19 cellular contexts compared by ENCODE assay signal in genomic region chr10:122647383-122647968, GRCh38. TPM values are rescaled to one million over a fixed set of nuclear protein-coding genes. Genes with fewer than 3 reads are reported as not detected.
DNase-seq lines count a peak whose midpoint lies in the region; ATAC-seq, FAIRE-seq and TF ChIP-seq lines count a peak whose summit lies in the region.
"Had no signal": no experiment of that assay in that cellular context is flagged by ENCODE, and none has a peak within 500 bp of the region (broad histone marks: within the 10 kb centered on the region; RNA-seq: fewer than 3 reads in every experiment).

No MANE protein-coding gene starts in this region.

- H3K27me3 Mint-ChIP-seq in endodermal cell (ENCODE audit: insufficient read depth) (peaks cover 55% of the 10 kb centered on the region), osteocyte (ENCODE audit: unreplicated experiment) (peaks cover 16% of the 10 kb centered on the region)

- H3K4me1 ChIP-seq in K562 (replicated peaks in 1 of 2; ENCODE audit: control insufficient read depth in 2 of 2, insufficient read depth in 2 of 2, low read length in 2 of 2) (no peaks in the 10 kb centered on the region; a peak in 2 of 5 replicates), endodermal cell (ENCODE audit: control insufficient read depth, insufficient read depth, low read length) (no peaks in the 10 kb centered on the region), trophoblast cell (ENCODE audit: control insufficient read depth in 1 of 2, insufficient read depth in 2 of 2, low read length in 2 of 2) (no peaks in the 10 kb centered on the region)
- H3K4me1 ChIP-seq: A549, BE2C had no signal

- no peak overlapping the region for H2BK12ac ChIP-seq in trophoblast cell (ENCODE audit: low read length)

- no peak overlapping the region for H2BK120ac ChIP-seq in trophoblast cell (ENCODE audit: insufficient read depth, low read length, poor library complexity)

- H3K4me3 ChIP-seq in K562, result no peak overlapping the region
- H3K4me3 ChIP-seq in endodermal cell (ENCODE audit: low read length), result no peak overlapping the region
- H3K4me3 ChIP-seq in trophoblast cell (ENCODE audit: low read depth, low read length), result no peak overlapping the region
- H3K4me3 ChIP-seq: A549, GM23248 had no signal

- intact Hi-C loops in K562 (cut with micrococcal nuclease), result no loop called here

- H3K4me2 ChIP-seq in K562 (ENCODE audit: insufficient read depth, low read length) (no peak overlapping the region), trophoblast cell (ENCODE audit: low read length) (no peak overlapping the region)
- H3K4me2 ChIP-seq: A549 had no signal

- H3K23ac ChIP-seq in trophoblast cell (ENCODE audit: low read length), result no peak overlapping the region

- H3K4me3 Mint-ChIP-seq in endodermal cell, result no peak overlapping the region
- H3K4me3 Mint-ChIP-seq in osteocyte (ENCODE audit: unreplicated experiment), result no peak overlapping the region
- H3K4me3 Mint-ChIP-seq: CD4-positive, alpha-beta memory T cell had no signal

- H3K9ac ChIP-seq in K562 (ENCODE audit: insufficient read depth in 1 of 2, low read depth in 2 of 2, low read length in 2 of 2) (no peak overlapping the region), endodermal cell (ENCODE audit: extremely low read depth, low read length, poor library complexity, severe bottlenecking) (no peak overlapping the region), trophoblast cell (ENCODE audit: low read length) (no peak overlapping the region)
- H3K9ac ChIP-seq: GM23248 had no signal

- H3K79me2 ChIP-seq in K562 (ENCODE audit: control insufficient read depth, insufficient read depth, low read length) (no peaks in the 10 kb centered on the region), trophoblast cell (ENCODE audit: control insufficient read depth, insufficient read depth, low read length, poor library complexity) (no peaks in the 10 kb centered on the region)

- H3K27ac Mint-ChIP-seq in endodermal cell, result no peak overlapping the region
- no peak overlapping the region for H3K27ac Mint-ChIP-seq in osteocyte (ENCODE audit: unreplicated experiment)
- H3K27ac Mint-ChIP-seq: CD4-positive, alpha-beta memory T cell had no signal

- H3K9me3 ChIP-seq in K562 (replicated peaks; ENCODE audit: control insufficient read depth, insufficient read depth, low read depth, low read length) (no peaks in the 10 kb centered on the region), endodermal cell (ENCODE audit: control insufficient read depth, low read length) (peaks cover 6% of the 10 kb centered on the region), trophoblast cell (ENCODE audit: insufficient read depth, low read depth, low read length) (peaks cover 1% of the 10 kb centered on the region)
- H3K9me3 ChIP-seq: A549, BE2C had no signal

- CTCF ChIA-PET in K562 (lab: Yijun Ruan, JAX; ENCODE audit: low intra/inter-chr PET ratio), result no interaction called here

- H3K79me1 ChIP-seq in trophoblast cell (ENCODE audit: low read length), result no peaks in the 10 kb centered on the region

- no peak overlapping the region for H3K14ac ChIP-seq in trophoblast cell (ENCODE audit: low read length)

- DNase-seq in K562 (ENCODE audit: extremely low read depth in 1 of 4, low spot score in 3 of 4) (peak in 2 of 4 experiments; percentile 32 to 48), endodermal cell (peak; percentile 22), osteocyte (ENCODE audit: extremely low spot score, unreplicated experiment) (peak; percentile 53), ureter (ENCODE audit: low spot score) (peak; percentile 23), trophoblast cell (no peak), DMS 273 treated with DMSO at 0.1 percent for 48 hours (lab: John Stamatoyannopoulos, UW) (no peak)
- DNase-seq: BE2C; CD4-positive, alpha-beta memory T cell; DMS153; DMS79 treated with DMSO at 0.1 percent for 48 hours; EL had no signal

- no peaks in the 10 kb centered on the region for H3K36me3 ChIP-seq in K562 (ENCODE audit: control insufficient read depth, insufficient read depth, low read length)
- no peaks in the 10 kb centered on the region for H3K36me3 ChIP-seq in endodermal cell (ENCODE audit: control insufficient read depth, insufficient read depth, low read length)
- H3K36me3 ChIP-seq in trophoblast cell (ENCODE audit: control insufficient read depth in 1 of 2, insufficient read depth in 2 of 2, low read length in 2 of 2), result no peaks in the 10 kb centered on the region
- H3K36me3 ChIP-seq: BE2C had no signal

- H3K18ac ChIP-seq in trophoblast cell (ENCODE audit: low read length), result no peak overlapping the region

- H3K36me3 Mint-ChIP-seq in endodermal cell (ENCODE audit: low read depth) (no peaks in the 10 kb centered on the region), osteocyte (ENCODE audit: unreplicated experiment) (no peaks in the 10 kb centered on the region)
- H3K36me3 Mint-ChIP-seq: CD4-positive, alpha-beta memory T cell had no signal

- H4K91ac ChIP-seq in trophoblast cell (ENCODE audit: low read depth, low read length), result no peak overlapping the region

- H3K27ac ChIP-seq in K562 (ENCODE audit: extremely low read depth, low read depth, low read length) (no peak overlapping the region), endodermal cell (ENCODE audit: low read depth, low read length) (no peak overlapping the region), trophoblast cell (ENCODE audit: low read depth, low read length) (no peak overlapping the region)
- H3K27ac ChIP-seq: A549, C4-2B, GM23248, HL-60 had no signal

- TF ChIP-seq EP300 in K562 (IDR thresholded peaks at IDR 0.05; ENCODE audit: low read length), result no peak; the same call in 1 of the 2 replicates

- no peaks in the 10 kb centered on the region for H4K20me1 ChIP-seq in K562 (replicated peaks; ENCODE audit: control insufficient read depth, insufficient read depth, low read length)

- no peak for FAIRE-seq in K562 (lab: Jason Lieb, UNC)
- FAIRE-seq: A549, G401.6, GM12891, H54 had no signal

- no peak overlapping the region for H2AK5ac ChIP-seq in trophoblast cell (ENCODE audit: low read length)

- H3K4me1 Mint-ChIP-seq in endodermal cell (no peaks in the 10 kb centered on the region), osteocyte (ENCODE audit: unreplicated experiment) (no peaks in the 10 kb centered on the region)
- H3K4me1 Mint-ChIP-seq: CD4-positive, alpha-beta memory T cell had no signal

- no peak overlapping the region for H4K8ac ChIP-seq in trophoblast cell (ENCODE audit: low read depth, low read length)

- H3K4ac ChIP-seq in trophoblast cell (ENCODE audit: low read depth, low read length), result no peak overlapping the region

- no peak for TF ChIP-seq RAD21 in K562 (CRISPR knock-in tag; conservative IDR thresholded peaks at IDR 0.05 in 1 of 2, IDR thresholded peaks at IDR 0.05 in 1 of 2)

- H2BK5ac ChIP-seq in trophoblast cell (ENCODE audit: low read depth, low read length, poor library complexity), result no peak overlapping the region

- in situ Hi-C loops in K562 (cut with MboI), result no loop called here

- H2AFZ ChIP-seq in K562 (ENCODE audit: low read depth, low read length) (no peak overlapping the region), trophoblast cell (ENCODE audit: insufficient read depth, low read length, poor library complexity) (no peak overlapping the region)
- H2AFZ ChIP-seq: GM23248 had no signal

- no peak for TF ChIP-seq POLR2A in K562 (conservative IDR thresholded peaks at IDR 0.05)

- H3K27me3 ChIP-seq in K562 (ENCODE audit: control insufficient read depth in 2 of 2, insufficient read depth in 2 of 2, low read length in 2 of 2) (no peaks in the 10 kb centered on the region; a peak in 1 of 5 replicates), endodermal cell (ENCODE audit: control insufficient read depth, insufficient read depth, low read length, poor library complexity, severe bottlenecking) (peaks cover 51% of the 10 kb centered on the region), trophoblast cell (ENCODE audit: insufficient read depth, low read length) (no peaks in the 10 kb centered on the region)

- peak; percentile 68 for ATAC-seq in K562

- H3K9me3 Mint-ChIP-seq in endodermal cell, result no peaks in the 10 kb centered on the region
- no peaks in the 10 kb centered on the region for H3K9me3 Mint-ChIP-seq in osteocyte (ENCODE audit: unreplicated experiment)

- POLR2A ChIA-PET in K562 (lab: Yijun Ruan, JAX), result no interaction called here

- H4K12ac ChIP-seq in trophoblast cell (ENCODE audit: low read depth, low read length), result no peak overlapping the region

- H3K9me1 ChIP-seq in K562 (ENCODE audit: control insufficient read depth, insufficient read depth, low read length), result no peaks in the 10 kb centered on the region

- WGBS in K562 (ENCODE audit: insufficient coverage, low coverage, missing lambda C conversion rate), result 0% methylated on average over 3 of the region's 3 CpGs
- 92 to 93% methylated on average over 3 of the region's 3 CpGs for WGBS in endodermal cell (ENCODE audit: insufficient coverage in 1 of 2, insufficient read length in 1 of 2), 2 experiments
- no CpG with 5 or more reads among the region's 3 CpGs for WGBS in trophoblast cell (ENCODE audit: extremely low coverage, insufficient coverage, insufficient read length)

- TF ChIP-seq CTCF in K562 (IDR thresholded peaks at IDR 0.05 in 2 of 3, conservative IDR thresholded peaks at IDR 0.05 in 1 of 3; ENCODE audit: insufficient read depth in 2 of 3, low read depth in 1 of 3, low read length in 3 of 3), result no peak
- no peak for TF ChIP-seq CTCF in endodermal cell (conservative IDR thresholded peaks at IDR 0.05)
- TF ChIP-seq CTCF in osteocyte (IDR thresholded peaks at IDR 0.05), result no peak

- no TSS peak for BruUV-seq in K562 (replicated peaks; lab: Mats Ljungman, UMichigan)

TF ChIP-seq in K562, 482 proteins besides CTCF, POLR2A, EP300 and RAD21 (continues in another document):
- TF ChIP-seq TCF3 (CRISPR knock-in tag; IDR thresholded peaks at IDR 0.05), result peak; percentile 72

RNA-seq across cellular contexts. Expression of gene C10orf120, which starts 52.2 kb away (rescaled TPM):
- total RNA-seq in K562 (2011; cell fraction: chromatin; rRNA removed; ENCODE audit: low replicate concordance), result not detected in 2 replicates
- not detected in 2 replicates for total RNA-seq in K562 (2011; cell fraction: nucleolus; rRNA removed)
- not detected in 2 replicates for total RNA-seq in K562 (2011; cell fraction: nucleoplasm; rRNA removed)
- total RNA-seq in K562 (2014; rRNA removed) (not detected in 2 replicates), K562 (2014; rRNA removed; fragmentation: Illumina TruSeq; extraction: Trizol) (not detected in 2 replicates), K562 (2015; rRNA removed; fragmentation: Illumina TruSeq; extraction: Trizol) (not detected in 2 replicates), K562 (2021) (not detected in 2 replicates), endodermal cell (not detected), osteocyte (not detected in 2 replicates), ureter (not detected)
- polyA plus RNA-seq in K562 (2011; rRNA removed) (not detected in 2 replicates), K562 (2014; fragmentation: Illumina TruSeq; extraction: Trizol) (not detected in 2 replicates), K562 (2014; fragmentation: Nextera tagmentation; extraction: Ambion mirVana) (not detected), K562 (2014; rRNA removed) (not detected in 2 replicates)
- polyA plus RNA-seq in K562 (2011; cell fraction: cytosol; rRNA removed), result not detected in 2 replicates
- polyA plus RNA-seq in K562 (2011; cell fraction: nucleus; rRNA removed), result not detected in 2 replicates
- not detected in 2 replicates for polyA plus RNA-seq in K562 (2012)
- not detected in 2 replicates for polyA minus RNA-seq in K562 (2011; rRNA and poly(A)+ RNA removed)
- not detected in 2 replicates for polyA minus RNA-seq in K562 (2011; cell fraction: cytosol; rRNA and poly(A)+ RNA removed)
- polyA minus RNA-seq in K562 (2011; cell fraction: nucleus; rRNA and poly(A)+ RNA removed), result not detected in 2 replicates
- polyA plus RNA-seq in endodermal cell (2013, experiment 1 of 2), result not detected
- polyA plus RNA-seq in endodermal cell (2013, experiment 2 of 2), result not detected
- not detected in 2 replicates for polyA plus RNA-seq in trophoblast cell (2013)
- total RNA-seq: CD4-positive, alpha-beta memory T cell; GM23248 had no signal
- polyA plus RNA-seq: A549; AG04450; CD4-positive, alpha-beta memory T cell; GM23248 had no signal

Comparison
In these comparisons a context has a peak if more than half of its experiments do, and no peak if none do; other contexts are left out.
1. DNase-seq: peak in endodermal cell (single experiment), osteocyte (single experiment) and ureter (single experiment); none in trophoblast cell (0 of 2) and DMS 273 treated with DMSO at 0.1 percent for 48 hours (single experiment).